In genomic region chr18:26487437-26487836, GRCh38 we compare ENCODE assay signal across 10 cellular contexts.
A peak's percentile ranks its signal among the peaks of the same experiment; 100 is the strongest.
DNase-seq lines count a peak whose midpoint lies in the region; ATAC-seq and TF ChIP-seq lines count a peak whose summit lies in the region.
"Had no signal": no experiment of that assay in that cellular context is flagged by ENCODE, and none has a peak within 500 bp of the region (broad histone marks: within the 10 kb centered on the region; RNA-seq: fewer than 3 reads in every experiment).

No MANE protein-coding gene starts in this region.

- DNase-seq in activated CD8-positive, alpha-beta T cell treated with anti-CD3 and anti-CD28 coated beads for 36 hours = peak; percentile 38
- DNase-seq in activated CD8-positive, alpha-beta T cell treated with anti-CD3 and anti-CD28 coated beads, Interleukin-2, amount 10 ng/mL, durations not matched to agents 7 days and 5 days = no peak
- peak; percentile 12 for DNase-seq in T-helper 2 cell treated with Interferon-gamma antibody and Interleukin-4, amounts not matched to agents 5 μg/mL and 100 μg/mL, for 36 hours (ENCODE audit: low spot score)
- DNase-seq in stimulated activated effector memory CD8-positive, alpha-beta T cell treated with anti-CD3 and anti-CD28 coated beads, Interleukin-12 subunit alpha, Interleukin-12 subunit beta, amount 100 ng/mL, for 72 hours (ENCODE audit: low spot score in 2 of 2) = no peak
- no peak for DNase-seq in amygdala (lab: John Stamatoyannopoulos, UW)
- no peak for DNase-seq in DMS 273 (lab: John Stamatoyannopoulos, UW; ENCODE audit: unreplicated experiment)
- DNase-seq in activated T-cell treated with anti-CD3 and anti-CD28 coated beads, Interleukin-2, amount 50 U/mL, for 1 hour = no peak
- DNase-seq: activated CD8-positive, alpha-beta memory T cell treated with anti-CD3 and anti-CD28 coated beads, Interleukin-2, amount 50 U/mL, for 4 hours; NCI-H526 treated with DMSO at 0.1 percent for 48 hours had no signal

- no peaks in the 10 kb centered on the region for H3K27me3 Mint-ChIP-seq in activated CD8-positive, alpha-beta T cell treated with anti-CD3 and anti-CD28 coated beads for 36 hours
- no peaks in the 10 kb centered on the region for H3K27me3 Mint-ChIP-seq in activated CD8-positive, alpha-beta T cell treated with anti-CD3 and anti-CD28 coated beads, Interleukin-2, amount 10 ng/mL, durations not matched to agents 7 days and 5 days (ENCODE audit: low read depth)
- no peaks in the 10 kb centered on the region for H3K27me3 Mint-ChIP-seq in T-helper 2 cell treated with Interferon-gamma antibody and Interleukin-4, amounts not matched to agents 5 μg/mL and 100 μg/mL, for 36 hours (ENCODE audit: low read depth)

- no peak overlapping the region for H3K4me3 Mint-ChIP-seq in activated CD8-positive, alpha-beta T cell treated with anti-CD3 and anti-CD28 coated beads for 36 hours
- H3K4me3 Mint-ChIP-seq in activated CD8-positive, alpha-beta T cell treated with anti-CD3 and anti-CD28 coated beads, Interleukin-2, amount 10 ng/mL, durations not matched to agents 7 days and 5 days = no peak overlapping the region
- H3K4me3 Mint-ChIP-seq in T-helper 2 cell treated with Interferon-gamma antibody and Interleukin-4, amounts not matched to agents 5 μg/mL and 100 μg/mL, for 36 hours = no peak overlapping the region
- H3K4me3 Mint-ChIP-seq in stimulated activated effector memory CD8-positive, alpha-beta T cell treated with anti-CD3 and anti-CD28 coated beads, Interleukin-12 subunit alpha, Interleukin-12 subunit beta, amount 100 ng/mL, for 72 hours = no peak overlapping the region

- H3K9me3 Mint-ChIP-seq in activated CD8-positive, alpha-beta T cell treated with anti-CD3 and anti-CD28 coated beads for 36 hours = no peaks in the 10 kb centered on the region
- no peaks in the 10 kb centered on the region for H3K9me3 Mint-ChIP-seq in activated CD8-positive, alpha-beta T cell treated with anti-CD3 and anti-CD28 coated beads, Interleukin-2, amount 10 ng/mL, durations not matched to agents 7 days and 5 days (ENCODE audit: insufficient read depth)
- H3K9me3 Mint-ChIP-seq in T-helper 2 cell treated with Interferon-gamma antibody and Interleukin-4, amounts not matched to agents 5 μg/mL and 100 μg/mL, for 36 hours = no peaks in the 10 kb centered on the region
- no peaks in the 10 kb centered on the region for H3K9me3 Mint-ChIP-seq in stimulated activated effector memory CD8-positive, alpha-beta T cell treated with anti-CD3 and anti-CD28 coated beads, Interleukin-12 subunit alpha, Interleukin-12 subunit beta, amount 100 ng/mL, for 72 hours

- TF ChIP-seq CTCF in activated CD8-positive, alpha-beta T cell treated with anti-CD3 and anti-CD28 coated beads for 36 hours (IDR thresholded peaks at IDR 0.05) = no peak

- CTCF ChIA-PET in activated CD8-positive, alpha-beta T cell treated with anti-CD3 and anti-CD28 coated beads for 36 hours (lab: Charles Lee) = interaction anchor here (1.2 kb wide), 1 partner anchor 19 kb away, joined by 4 read pairs; no protein-coding TSS in a partner anchor
- CTCF ChIA-PET in activated CD8-positive, alpha-beta T cell treated with anti-CD3 and anti-CD28 coated beads, Interleukin-2, amount 10 ng/mL, durations not matched to agents 7 days and 5 days (lab: Charles Lee) = interaction anchor here (0.8 to 1.2 kb wide), 3 partner anchors 61 to 523 kb away, joined by 3 to 4 read pairs (median 3); no protein-coding TSS in a partner anchor

- H3K36me3 Mint-ChIP-seq in activated CD8-positive, alpha-beta T cell treated with anti-CD3 and anti-CD28 coated beads for 36 hours (ENCODE audit: low read depth) = no peaks in the 10 kb centered on the region
- no peaks in the 10 kb centered on the region for H3K36me3 Mint-ChIP-seq in activated CD8-positive, alpha-beta T cell treated with anti-CD3 and anti-CD28 coated beads, Interleukin-2, amount 10 ng/mL, durations not matched to agents 7 days and 5 days (ENCODE audit: low read depth)
- H3K36me3 Mint-ChIP-seq in T-helper 2 cell treated with Interferon-gamma antibody and Interleukin-4, amounts not matched to agents 5 μg/mL and 100 μg/mL, for 36 hours (ENCODE audit: low read depth) = no peaks in the 10 kb centered on the region
- no peaks in the 10 kb centered on the region for H3K36me3 Mint-ChIP-seq in stimulated activated effector memory CD8-positive, alpha-beta T cell treated with anti-CD3 and anti-CD28 coated beads, Interleukin-12 subunit alpha, Interleukin-12 subunit beta, amount 100 ng/mL, for 72 hours

- ATAC-seq in activated CD8-positive, alpha-beta T cell treated with anti-CD3 and anti-CD28 coated beads for 36 hours = peak; percentile 70
- no peak for ATAC-seq in activated CD8-positive, alpha-beta T cell treated with anti-CD3 and anti-CD28 coated beads, Interleukin-2, amount 10 ng/mL, durations not matched to agents 7 days and 5 days
- ATAC-seq in HG02884 (IDR thresholded peaks at IDR 0.05; ENCODE audit: unreplicated experiment) = peak; percentile 97
- ATAC-seq in stimulated activated effector memory CD8-positive, alpha-beta T cell treated with anti-CD3 and anti-CD28 coated beads, Interleukin-12 subunit alpha, Interleukin-12 subunit beta, amount 100 ng/mL, for 72 hours = peak; percentile 91

- no peak overlapping the region for H3K27ac Mint-ChIP-seq in activated CD8-positive, alpha-beta T cell treated with anti-CD3 and anti-CD28 coated beads for 36 hours
- H3K27ac Mint-ChIP-seq in activated CD8-positive, alpha-beta T cell treated with anti-CD3 and anti-CD28 coated beads, Interleukin-2, amount 10 ng/mL, durations not matched to agents 7 days and 5 days = no peak overlapping the region
- no peak overlapping the region for H3K27ac Mint-ChIP-seq in T-helper 2 cell treated with Interferon-gamma antibody and Interleukin-4, amounts not matched to agents 5 μg/mL and 100 μg/mL, for 36 hours
- no peak overlapping the region for H3K27ac Mint-ChIP-seq in stimulated activated effector memory CD8-positive, alpha-beta T cell treated with anti-CD3 and anti-CD28 coated beads, Interleukin-12 subunit alpha, Interleukin-12 subunit beta, amount 100 ng/mL, for 72 hours

- POLR2A ChIA-PET in activated CD8-positive, alpha-beta T cell treated with anti-CD3 and anti-CD28 coated beads for 36 hours (lab: Charles Lee) = no interaction called here
- POLR2A ChIA-PET in activated CD8-positive, alpha-beta T cell treated with anti-CD3 and anti-CD28 coated beads, Interleukin-2, amount 10 ng/mL, durations not matched to agents 7 days and 5 days (lab: Charles Lee) = no interaction called here

- intact Hi-C loops in activated CD8-positive, alpha-beta T cell treated with anti-CD3 and anti-CD28 coated beads for 36 hours (cut with micrococcal nuclease) = no loop called here

- H3K4me1 Mint-ChIP-seq in activated CD8-positive, alpha-beta T cell treated with anti-CD3 and anti-CD28 coated beads for 36 hours (ENCODE audit: low read depth) = peaks cover 3% of the 10 kb centered on the region
- H3K4me1 Mint-ChIP-seq in activated CD8-positive, alpha-beta T cell treated with anti-CD3 and anti-CD28 coated beads, Interleukin-2, amount 10 ng/mL, durations not matched to agents 7 days and 5 days (ENCODE audit: low read depth) = no peaks in the 10 kb centered on the region
- H3K4me1 Mint-ChIP-seq in T-helper 2 cell treated with Interferon-gamma antibody and Interleukin-4, amounts not matched to agents 5 μg/mL and 100 μg/mL, for 36 hours (ENCODE audit: low read depth) = no peaks in the 10 kb centered on the region
- no peaks in the 10 kb centered on the region for H3K4me1 Mint-ChIP-seq in stimulated activated effector memory CD8-positive, alpha-beta T cell treated with anti-CD3 and anti-CD28 coated beads, Interleukin-12 subunit alpha, Interleukin-12 subunit beta, amount 100 ng/mL, for 72 hours

Comparison
In these comparisons a context has a peak if more than half of its experiments do, and no peak if none do; other contexts are left out.
1. DNase-seq: peak in activated CD8-positive, alpha-beta T cell treated with anti-CD3 and anti-CD28 coated beads for 36 hours (single experiment) and T-helper 2 cell treated with Interferon-gamma antibody and Interleukin-4, amounts not matched to agents 5 μg/mL and 100 μg/mL, for 36 hours (single experiment); none in activated CD8-positive, alpha-beta T cell treated with anti-CD3 and anti-CD28 coated beads, Interleukin-2, amount 10 ng/mL, durations not matched to agents 7 days and 5 days (single experiment), stimulated activated effector memory CD8-positive, alpha-beta T cell treated with anti-CD3 and anti-CD28 coated beads, Interleukin-12 subunit alpha, Interleukin-12 subunit beta, amount 100 ng/mL, for 72 hours (0 of 2), amygdala (0 of 56), DMS 273 (single experiment) and activated T-cell treated with anti-CD3 and anti-CD28 coated beads, Interleukin-2, amount 50 U/mL, for 1 hour (single experiment).